1 cellular context compared by ENCODE assay signal in the genomic region with DNA sequence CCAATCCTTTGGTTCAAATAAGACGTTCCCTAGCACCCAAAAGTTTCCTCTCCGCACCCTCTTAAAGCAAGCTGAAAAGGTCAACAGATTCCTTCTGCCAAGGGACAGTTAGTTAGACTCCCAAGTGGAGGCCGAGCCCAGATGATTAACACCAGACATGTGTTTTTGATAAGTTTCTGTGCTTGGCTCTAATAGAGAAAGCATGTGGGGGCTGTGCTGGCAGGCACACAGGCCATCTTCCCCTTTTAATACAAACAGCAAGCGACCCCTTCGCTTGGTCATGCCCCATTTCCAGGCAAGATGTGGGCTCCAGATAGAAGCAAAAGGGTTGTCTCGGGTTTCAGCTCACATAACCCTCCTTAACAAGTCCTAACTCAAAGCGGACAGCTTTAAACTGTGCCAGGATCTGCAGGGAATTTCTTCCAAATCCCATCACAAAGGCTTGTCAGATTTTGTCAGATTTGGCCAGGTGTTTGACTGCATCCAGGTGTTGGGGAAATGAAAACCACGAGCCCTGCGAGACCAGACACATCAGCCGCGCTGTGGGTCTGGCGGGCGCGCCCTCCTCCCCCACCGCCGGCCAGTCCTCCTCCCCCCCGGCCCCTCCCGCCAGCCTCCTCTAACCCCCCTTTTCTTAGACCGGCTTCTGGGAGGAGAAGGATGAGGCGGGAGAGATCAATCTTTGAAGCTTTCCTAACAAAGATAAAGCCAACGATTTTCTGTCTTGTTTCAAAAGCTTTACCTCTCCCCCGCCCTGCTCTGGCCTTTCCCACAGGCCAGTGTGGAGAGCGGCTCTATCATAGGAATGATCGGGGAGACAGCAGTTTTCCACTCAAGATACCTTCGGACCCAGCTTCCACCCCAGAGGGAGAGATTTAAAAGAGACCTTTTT.
TF ChIP-seq lines count a peak whose summit lies in the region.

No MANE protein-coding gene starts in this region.

TF ChIP-seq in K562, 482 proteins besides CTCF, POLR2A, EP300 and RAD21 (continued from another document and continues in another):
- TF ChIP-seq, protein P1, sequence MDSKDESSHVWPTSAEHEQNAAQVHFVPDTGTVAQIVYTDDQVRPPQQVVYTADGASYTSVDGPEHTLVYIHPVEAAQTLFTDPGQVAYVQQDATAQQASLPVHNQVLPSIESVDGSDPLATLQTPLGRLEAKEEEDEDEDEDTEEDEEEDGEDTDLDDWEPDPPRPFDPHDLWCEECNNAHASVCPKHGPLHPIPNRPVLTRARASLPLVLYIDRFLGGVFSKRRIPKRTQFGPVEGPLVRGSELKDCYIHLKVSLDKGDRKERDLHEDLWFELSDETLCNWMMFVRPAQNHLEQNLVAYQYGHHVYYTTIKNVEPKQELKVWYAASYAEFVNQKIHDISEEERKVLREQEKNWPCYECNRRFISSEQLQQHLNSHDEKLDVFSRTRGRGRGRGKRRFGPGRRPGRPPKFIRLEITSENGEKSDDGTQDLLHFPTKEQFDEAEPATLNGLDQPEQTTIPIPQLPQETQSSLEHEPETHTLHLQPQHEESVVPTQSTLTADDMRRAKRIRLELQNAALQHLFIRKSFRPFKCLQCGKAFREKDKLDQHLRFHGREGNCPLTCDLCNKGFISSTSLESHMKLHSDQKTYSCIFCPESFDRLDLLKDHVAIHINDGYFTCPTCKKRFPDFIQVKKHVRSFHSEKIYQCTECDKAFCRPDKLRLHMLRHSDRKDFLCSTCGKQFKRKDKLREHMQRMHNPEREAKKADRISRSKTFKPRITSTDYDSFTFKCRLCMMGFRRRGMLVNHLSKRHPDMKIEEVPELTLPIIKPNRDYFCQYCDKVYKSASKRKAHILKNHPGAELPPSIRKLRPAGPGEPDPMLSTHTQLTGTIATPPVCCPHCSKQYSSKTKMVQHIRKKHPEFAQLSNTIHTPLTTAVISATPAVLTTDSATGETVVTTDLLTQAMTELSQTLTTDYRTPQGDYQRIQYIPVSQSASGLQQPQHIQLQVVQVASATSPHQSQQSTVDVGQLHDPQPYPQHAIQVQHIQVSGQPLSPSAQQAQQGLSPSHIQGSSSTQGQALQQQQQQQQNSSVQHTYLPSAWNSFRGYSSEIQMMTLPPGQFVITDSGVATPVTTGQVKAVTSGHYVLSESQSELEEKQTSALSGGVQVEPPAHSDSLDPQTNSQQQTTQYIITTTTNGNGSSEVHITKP (IDR thresholded peaks at IDR 0.05; ENCODE audit: partially characterized antibody): peak; percentile 47
- TF ChIP-seq LEF1 (IDR thresholded peaks at IDR 0.05) (peak; percentile 26; the same call in 1 of the 2 replicates), FOSL1 (tag; conservative IDR thresholded peaks at IDR 0.05) (peak; percentile 47), ZNF584 (CRISPR knock-in tag; IDR thresholded peaks at IDR 0.05; ENCODE audit: low read depth) (no peak), MEIS2 (IDR thresholded peaks at IDR 0.05; ENCODE audit: partially characterized antibody) (peak; percentile 67), RHOXF2B (CRISPR knock-in tag; conservative IDR thresholded peaks at IDR 0.05) (peak; percentile 78; the same call in 1 of the 2 replicates), DPF2 (IDR thresholded peaks at IDR 0.05) (peak; percentile 54), LCOR (CRISPR knock-in tag; IDR thresholded peaks at IDR 0.05) (no peak), CBFA2T3 (IDR thresholded peaks at IDR 0.05) (peak; percentile 73), GABPA (tag; conservative IDR thresholded peaks at IDR 0.05; ENCODE audit: low read depth) (no peak), KDM1A (IDR thresholded peaks at IDR 0.05) (peak; percentile 33 to 62; a peak in 3 of 4 replicates), CCNT2 (IDR thresholded peaks at IDR 0.05; ENCODE audit: borderline replicate concordance, extremely low read depth, insufficient read length, low read depth, low read length) (peak; percentile 62), NFIC (IDR thresholded peaks at IDR 0.05) (peak; percentile 22), RCOR1 (IDR thresholded peaks at IDR 0.05; ENCODE audit: borderline replicate concordance in 1 of 2, low read depth in 2 of 2, low read length in 2 of 2) (peak in 1 of 2 experiments; percentile 72; a peak in 1 of 4 replicates), TEAD4 (IDR thresholded peaks at IDR 0.05; ENCODE audit: low read length) (peak; percentile 62), TEAD4 (CRISPR knock-in tag; IDR thresholded peaks at IDR 0.05; ENCODE audit: borderline replicate concordance) (no peak), HNRNPH1 (optimal IDR thresholded peaks at IDR 0.05; ENCODE audit: low read depth, low read length) (no peak), CTBP1 (IDR thresholded peaks at IDR 0.05; ENCODE audit: borderline replicate concordance) (peak; percentile 78), ZFP36 (IDR thresholded peaks at IDR 0.05; ENCODE audit: low read depth, low read length, partially characterized antibody) (peak; percentile 16)
- TF ChIP-seq, protein P2, sequence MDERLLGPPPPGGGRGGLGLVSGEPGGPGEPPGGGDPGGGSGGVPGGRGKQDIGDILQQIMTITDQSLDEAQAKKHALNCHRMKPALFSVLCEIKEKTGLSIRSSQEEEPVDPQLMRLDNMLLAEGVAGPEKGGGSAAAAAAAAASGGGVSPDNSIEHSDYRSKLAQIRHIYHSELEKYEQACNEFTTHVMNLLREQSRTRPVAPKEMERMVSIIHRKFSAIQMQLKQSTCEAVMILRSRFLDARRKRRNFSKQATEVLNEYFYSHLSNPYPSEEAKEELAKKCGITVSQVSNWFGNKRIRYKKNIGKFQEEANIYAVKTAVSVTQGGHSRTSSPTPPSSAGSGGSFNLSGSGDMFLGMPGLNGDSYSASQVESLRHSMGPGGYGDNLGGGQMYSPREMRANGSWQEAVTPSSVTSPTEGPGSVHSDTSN (CRISPR knock-in tag; IDR thresholded peaks at IDR 0.05; ENCODE audit: low read depth): no peak
- TF ChIP-seq, protein P2 (tag; conservative IDR thresholded peaks at IDR 0.05; ENCODE audit: low read depth): peak; percentile 52
- TF ChIP-seq, protein P3, sequence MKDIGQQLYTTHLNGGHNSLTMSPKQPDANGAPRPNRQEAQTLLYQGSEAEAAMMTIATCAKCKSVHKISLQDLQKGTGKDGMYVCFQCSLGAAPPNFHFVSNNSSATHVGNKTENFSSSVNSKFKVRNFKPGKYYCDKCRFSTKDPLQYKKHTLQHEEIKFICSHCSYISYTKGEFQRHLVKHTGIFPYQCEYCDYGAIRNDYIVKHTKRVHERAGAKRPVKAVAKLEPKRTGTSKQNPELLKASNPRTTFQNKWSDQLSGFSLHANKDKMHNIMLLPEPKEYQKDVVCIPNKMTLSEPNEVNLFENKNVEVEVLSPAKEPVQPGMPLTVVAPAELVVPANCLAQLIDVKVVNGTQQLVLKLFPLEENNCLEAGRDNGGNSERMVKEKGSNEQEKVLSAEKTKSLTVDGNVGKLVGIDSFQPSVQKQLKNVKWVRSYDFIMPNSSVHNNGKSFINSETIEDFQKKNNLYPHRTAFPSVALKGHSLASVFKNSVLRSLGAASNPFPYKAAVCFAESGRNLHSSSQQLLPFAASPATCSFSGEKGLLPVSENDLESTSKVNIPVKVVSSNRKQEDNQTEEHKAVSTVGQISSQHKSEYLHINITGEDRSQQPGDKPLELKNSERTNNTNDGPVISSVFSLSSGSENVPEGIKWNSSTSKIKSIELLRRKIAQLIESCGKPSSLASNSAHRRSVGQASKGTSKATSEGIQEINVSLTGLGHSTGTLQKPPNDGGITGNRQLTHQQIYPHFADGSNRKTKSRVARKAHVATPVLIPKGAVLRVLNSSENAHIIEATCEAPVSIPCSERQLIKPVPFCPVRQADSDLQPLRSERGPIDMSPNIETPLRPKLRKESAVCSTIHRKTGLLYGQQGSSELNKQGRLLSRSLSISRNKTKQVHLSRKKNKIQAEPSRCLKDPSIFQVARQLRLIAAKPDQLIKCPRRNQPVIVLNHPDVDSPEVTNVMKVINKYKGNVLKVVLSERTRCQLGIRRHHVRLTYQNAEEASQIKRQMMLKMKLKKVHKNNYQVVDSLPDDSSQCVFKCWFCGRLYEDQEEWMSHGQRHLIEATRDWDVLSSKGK (CRISPR knock-in tag; IDR thresholded peaks at IDR 0.05): 0 out of 2 replicates have a peak, but pooled peaks have one; percentile 27
- TF ChIP-seq, protein P4, sequence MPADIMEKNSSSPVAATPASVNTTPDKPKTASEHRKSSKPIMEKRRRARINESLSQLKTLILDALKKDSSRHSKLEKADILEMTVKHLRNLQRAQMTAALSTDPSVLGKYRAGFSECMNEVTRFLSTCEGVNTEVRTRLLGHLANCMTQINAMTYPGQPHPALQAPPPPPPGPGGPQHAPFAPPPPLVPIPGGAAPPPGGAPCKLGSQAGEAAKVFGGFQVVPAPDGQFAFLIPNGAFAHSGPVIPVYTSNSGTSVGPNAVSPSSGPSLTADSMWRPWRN (IDR thresholded peaks at IDR 0.05; ENCODE audit: low read depth): peak; percentile 81
- TF ChIP-seq, protein P5, sequence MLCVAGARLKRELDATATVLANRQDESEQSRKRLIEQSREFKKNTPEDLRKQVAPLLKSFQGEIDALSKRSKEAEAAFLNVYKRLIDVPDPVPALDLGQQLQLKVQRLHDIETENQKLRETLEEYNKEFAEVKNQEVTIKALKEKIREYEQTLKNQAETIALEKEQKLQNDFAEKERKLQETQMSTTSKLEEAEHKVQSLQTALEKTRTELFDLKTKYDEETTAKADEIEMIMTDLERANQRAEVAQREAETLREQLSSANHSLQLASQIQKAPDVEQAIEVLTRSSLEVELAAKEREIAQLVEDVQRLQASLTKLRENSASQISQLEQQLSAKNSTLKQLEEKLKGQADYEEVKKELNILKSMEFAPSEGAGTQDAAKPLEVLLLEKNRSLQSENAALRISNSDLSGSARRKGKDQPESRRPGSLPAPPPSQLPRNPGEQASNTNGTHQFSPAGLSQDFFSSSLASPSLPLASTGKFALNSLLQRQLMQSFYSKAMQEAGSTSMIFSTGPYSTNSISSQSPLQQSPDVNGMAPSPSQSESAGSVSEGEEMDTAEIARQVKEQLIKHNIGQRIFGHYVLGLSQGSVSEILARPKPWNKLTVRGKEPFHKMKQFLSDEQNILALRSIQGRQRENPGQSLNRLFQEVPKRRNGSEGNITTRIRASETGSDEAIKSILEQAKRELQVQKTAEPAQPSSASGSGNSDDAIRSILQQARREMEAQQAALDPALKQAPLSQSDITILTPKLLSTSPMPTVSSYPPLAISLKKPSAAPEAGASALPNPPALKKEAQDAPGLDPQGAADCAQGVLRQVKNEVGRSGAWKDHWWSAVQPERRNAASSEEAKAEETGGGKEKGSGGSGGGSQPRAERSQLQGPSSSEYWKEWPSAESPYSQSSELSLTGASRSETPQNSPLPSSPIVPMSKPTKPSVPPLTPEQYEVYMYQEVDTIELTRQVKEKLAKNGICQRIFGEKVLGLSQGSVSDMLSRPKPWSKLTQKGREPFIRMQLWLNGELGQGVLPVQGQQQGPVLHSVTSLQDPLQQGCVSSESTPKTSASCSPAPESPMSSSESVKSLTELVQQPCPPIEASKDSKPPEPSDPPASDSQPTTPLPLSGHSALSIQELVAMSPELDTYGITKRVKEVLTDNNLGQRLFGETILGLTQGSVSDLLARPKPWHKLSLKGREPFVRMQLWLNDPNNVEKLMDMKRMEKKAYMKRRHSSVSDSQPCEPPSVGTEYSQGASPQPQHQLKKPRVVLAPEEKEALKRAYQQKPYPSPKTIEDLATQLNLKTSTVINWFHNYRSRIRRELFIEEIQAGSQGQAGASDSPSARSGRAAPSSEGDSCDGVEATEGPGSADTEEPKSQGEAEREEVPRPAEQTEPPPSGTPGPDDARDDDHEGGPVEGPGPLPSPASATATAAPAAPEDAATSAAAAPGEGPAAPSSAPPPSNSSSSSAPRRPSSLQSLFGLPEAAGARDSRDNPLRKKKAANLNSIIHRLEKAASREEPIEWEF (CRISPR knock-in tag; IDR thresholded peaks at IDR 0.05): peak; percentile 72; the same call in 1 of the 2 replicates
- TF ChIP-seq, protein P6, sequence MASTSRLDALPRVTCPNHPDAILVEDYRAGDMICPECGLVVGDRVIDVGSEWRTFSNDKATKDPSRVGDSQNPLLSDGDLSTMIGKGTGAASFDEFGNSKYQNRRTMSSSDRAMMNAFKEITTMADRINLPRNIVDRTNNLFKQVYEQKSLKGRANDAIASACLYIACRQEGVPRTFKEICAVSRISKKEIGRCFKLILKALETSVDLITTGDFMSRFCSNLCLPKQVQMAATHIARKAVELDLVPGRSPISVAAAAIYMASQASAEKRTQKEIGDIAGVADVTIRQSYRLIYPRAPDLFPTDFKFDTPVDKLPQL (IDR thresholded peaks at IDR 0.05; ENCODE audit: extremely low read depth, insufficient read length): no peak
- TF ChIP-seq, protein P7, sequence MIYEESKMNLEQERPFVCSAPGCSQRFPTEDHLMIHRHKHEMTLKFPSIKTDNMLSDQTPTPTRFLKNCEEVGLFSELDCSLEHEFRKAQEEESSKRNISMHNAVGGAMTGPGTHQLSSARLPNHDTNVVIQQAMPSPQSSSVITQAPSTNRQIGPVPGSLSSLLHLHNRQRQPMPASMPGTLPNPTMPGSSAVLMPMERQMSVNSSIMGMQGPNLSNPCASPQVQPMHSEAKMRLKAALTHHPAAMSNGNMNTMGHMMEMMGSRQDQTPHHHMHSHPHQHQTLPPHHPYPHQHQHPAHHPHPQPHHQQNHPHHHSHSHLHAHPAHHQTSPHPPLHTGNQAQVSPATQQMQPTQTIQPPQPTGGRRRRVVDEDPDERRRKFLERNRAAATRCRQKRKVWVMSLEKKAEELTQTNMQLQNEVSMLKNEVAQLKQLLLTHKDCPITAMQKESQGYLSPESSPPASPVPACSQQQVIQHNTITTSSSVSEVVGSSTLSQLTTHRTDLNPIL (CRISPR knock-in tag; IDR thresholded peaks at IDR 0.05): peak; percentile 28; the same call in 1 of the 2 replicates
- TF ChIP-seq, protein P8, sequence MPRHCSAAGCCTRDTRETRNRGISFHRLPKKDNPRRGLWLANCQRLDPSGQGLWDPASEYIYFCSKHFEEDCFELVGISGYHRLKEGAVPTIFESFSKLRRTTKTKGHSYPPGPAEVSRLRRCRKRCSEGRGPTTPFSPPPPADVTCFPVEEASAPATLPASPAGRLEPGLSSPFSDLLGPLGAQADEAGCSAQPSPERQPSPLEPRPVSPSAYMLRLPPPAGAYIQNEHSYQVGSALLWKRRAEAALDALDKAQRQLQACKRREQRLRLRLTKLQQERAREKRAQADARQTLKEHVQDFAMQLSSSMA (CRISPR knock-in tag; IDR thresholded peaks at IDR 0.05): peak; percentile 14; the same call in 1 of the 2 replicates
- TF ChIP-seq, protein P9, sequence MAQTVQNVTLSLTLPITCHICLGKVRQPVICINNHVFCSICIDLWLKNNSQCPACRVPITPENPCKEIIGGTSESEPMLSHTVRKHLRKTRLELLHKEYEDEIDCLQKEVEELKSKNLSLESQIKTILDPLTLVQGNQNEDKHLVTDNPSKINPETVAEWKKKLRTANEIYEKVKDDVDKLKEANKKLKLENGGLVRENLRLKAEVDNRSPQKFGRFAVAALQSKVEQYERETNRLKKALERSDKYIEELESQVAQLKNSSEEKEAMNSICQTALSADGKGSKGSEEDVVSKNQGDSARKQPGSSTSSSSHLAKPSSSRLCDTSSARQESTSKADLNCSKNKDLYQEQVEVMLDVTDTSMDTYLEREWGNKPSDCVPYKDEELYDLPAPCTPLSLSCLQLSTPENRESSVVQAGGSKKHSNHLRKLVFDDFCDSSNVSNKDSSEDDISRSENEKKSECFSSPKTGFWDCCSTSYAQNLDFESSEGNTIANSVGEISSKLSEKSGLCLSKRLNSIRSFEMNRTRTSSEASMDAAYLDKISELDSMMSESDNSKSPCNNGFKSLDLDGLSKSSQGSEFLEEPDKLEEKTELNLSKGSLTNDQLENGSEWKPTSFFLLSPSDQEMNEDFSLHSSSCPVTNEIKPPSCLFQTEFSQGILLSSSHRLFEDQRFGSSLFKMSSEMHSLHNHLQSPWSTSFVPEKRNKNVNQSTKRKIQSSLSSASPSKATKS (CRISPR knock-in tag; IDR thresholded peaks at IDR 0.05): no peak; the same call in 1 of the 2 replicates
